Comparison of ENCODE assay signal across 18 cellular contexts in the genomic region with DNA sequence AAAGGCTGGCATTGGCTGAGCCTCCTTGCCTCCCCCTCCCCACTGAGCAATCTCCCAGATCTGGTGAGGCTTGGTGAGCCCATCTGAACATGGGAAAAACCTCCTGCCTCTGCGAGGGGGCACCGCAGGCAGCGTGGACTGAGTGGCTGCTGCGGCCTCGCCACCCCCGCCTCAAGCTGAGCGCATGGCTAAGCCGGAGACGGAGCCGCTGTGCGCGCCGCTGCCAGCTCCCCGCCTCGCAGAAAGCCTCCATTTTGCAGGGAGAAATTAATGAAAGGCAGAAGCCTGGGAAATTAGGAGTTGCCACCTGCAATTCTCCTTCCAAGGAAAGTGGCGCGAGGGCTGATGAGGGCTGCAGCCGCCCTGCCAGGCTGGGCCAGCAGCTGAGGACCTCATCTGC. TPM values are rescaled to one million over a fixed set of nuclear protein-coding genes. Genes with fewer than 3 reads are reported as not detected.
DNase-seq lines count a peak whose midpoint lies in the region; ATAC-seq and TF ChIP-seq lines count a peak whose summit lies in the region.
"Had no signal": no experiment of that assay in that cellular context is flagged by ENCODE, and none has a peak within 500 bp of the region (broad histone marks: within the 10 kb centered on the region; RNA-seq: fewer than 3 reads in every experiment).

No MANE protein-coding gene starts in this region.

- H3K27ac ChIP-seq in BLaER1 (no peak overlapping the region), WERI-Rb-1 (peak overlapping the region; percentile 27), right lobe of liver (no peak overlapping the region)
- H3K27ac ChIP-seq: BLaER1 treated with 17β-estradiol and CSF1 and Interleukin-3, amounts not matched to agents 10 nM and 100 nM; C4-2B had no signal

- TF ChIP-seq POLR2A in right lobe of liver (IDR thresholded peaks at IDR 0.05), result no peak

- peak overlapping the region; percentile 28 for H3K4me2 ChIP-seq in BLaER1

- 0% methylated on average over 1 of the region's 18 CpGs for WGBS in right lobe of liver (ENCODE audit: insufficient coverage, low coverage, low lambda C conversion rate, missing lambda C conversion rate)

- 0 out of 2 replicates have a peak, but pooled peaks cover 16% of the 10 kb centered on the region for H4K20me1 ChIP-seq in BLaER1

- no peak for ATAC-seq in right lobe of liver
- ATAC-seq: CD8-positive, alpha-beta T cell had no signal

- no peak overlapping the region for H3K4me3 ChIP-seq in BLaER1
- H3K4me3 ChIP-seq in H7 (ENCODE audit: insufficient read depth, low read depth, low read length), result no peak overlapping the region
- no peak overlapping the region for H3K4me3 ChIP-seq in WERI-Rb-1 (ENCODE audit: low read depth, low read length)
- no peak overlapping the region for H3K4me3 ChIP-seq in right lobe of liver
- H3K4me3 ChIP-seq: BLaER1 treated with 17β-estradiol and CSF1 and Interleukin-3, amounts not matched to agents 10 nM and 100 nM had no signal

- H3K36me3 ChIP-seq in BLaER1, result no peaks in the 10 kb centered on the region
- no peaks in the 10 kb centered on the region for H3K36me3 ChIP-seq in H7 (replicated peaks; ENCODE audit: control insufficient read depth, insufficient read depth, low read length)
- peaks cover 5% of the 10 kb centered on the region for H3K36me3 ChIP-seq in WERI-Rb-1
- no peaks in the 10 kb centered on the region for H3K36me3 ChIP-seq in right lobe of liver
- H3K36me3 ChIP-seq: BE2C; BLaER1 treated with 17β-estradiol and CSF1 and Interleukin-3, amounts not matched to agents 10 nM and 100 nM had no signal

- H3K9me3 ChIP-seq in BLaER1 (no peaks in the 10 kb centered on the region), WERI-Rb-1 (ENCODE audit: severe bottlenecking) (no peaks in the 10 kb centered on the region), right lobe of liver (no peaks in the 10 kb centered on the region)
- H3K9me3 ChIP-seq: BE2C; BLaER1 treated with 17β-estradiol and CSF1 and Interleukin-3, amounts not matched to agents 10 nM and 100 nM; Caco-2 had no signal

- no peak overlapping the region for H3K9ac ChIP-seq in BLaER1
- H3K9ac ChIP-seq: BLaER1 treated with 17β-estradiol and CSF1 and Interleukin-3, amounts not matched to agents 10 nM and 100 nM had no signal

- intact Hi-C loops in right lobe of liver (cut with DNase I), result no loop called here

- H3K4me1 ChIP-seq in BLaER1 (peaks cover 100% of the 10 kb centered on the region), right lobe of liver (no peaks in the 10 kb centered on the region)

- DNase-seq in H7, result peak; percentile 67
- DNase-seq in WERI-Rb-1, result no peak
- peak; percentile 8 for DNase-seq in occipital lobe (lab: John Stamatoyannopoulos, UW)
- no peak for DNase-seq in right lobe of liver
- DNase-seq in putamen (ENCODE audit: low spot score), result no peak
- no peak for DNase-seq in NCI-H2107 (lab: John Stamatoyannopoulos, UW)
- DNase-seq: 8988T; ACHN; BE2C; Caco-2; Calu3; CD4-positive, alpha-beta T cell; CD8-positive, alpha-beta T cell; DMS79 treated with DMSO at 0.1 percent for 48 hours; GF-D8 had no signal

- TF ChIP-seq CTCF in WERI-Rb-1 (IDR thresholded peaks at IDR 0.05; ENCODE audit: low read depth, low read length) (no peak), right lobe of liver (IDR thresholded peaks at IDR 0.05) (no peak)

- no peaks in the 10 kb centered on the region for H3K27me3 ChIP-seq in BLaER1
- H3K27me3 ChIP-seq in H7 (ENCODE audit: control insufficient read depth, insufficient read depth, low read length), result peaks cover 8% of the 10 kb centered on the region; the same call in 1 of the 2 replicates
- H3K27me3 ChIP-seq in WERI-Rb-1 (ENCODE audit: insufficient read depth, low read depth, severe bottlenecking), result no peaks in the 10 kb centered on the region
- no peaks in the 10 kb centered on the region for H3K27me3 ChIP-seq in right lobe of liver
- H3K27me3 ChIP-seq: BE2C had no signal

RNA-seq across cellular contexts. Expression of gene TCF20, which starts 35.5 kb away (rescaled TPM):
- 39.8 and 56.4 TPM in 2 replicates for total RNA-seq in H7 (2014; rRNA removed; shearing (Covaris generic))
- 60.7 TPM for total RNA-seq in occipital lobe
- 10 to 100 TPM; 15.4 to 20.5 (median 18.5) TPM for total RNA-seq in right lobe of liver

Comparison
In these comparisons a context has a peak if more than half of its experiments do, and no peak if none do; other contexts are left out.
1. DNase-seq: peak in H7 (single experiment) and occipital lobe (single experiment); none in WERI-Rb-1 (single experiment), right lobe of liver (0 of 3), putamen (single experiment) and NCI-H2107 (single experiment).